ENCODE assay signal across 8 cellular contexts in the genomic region with DNA sequence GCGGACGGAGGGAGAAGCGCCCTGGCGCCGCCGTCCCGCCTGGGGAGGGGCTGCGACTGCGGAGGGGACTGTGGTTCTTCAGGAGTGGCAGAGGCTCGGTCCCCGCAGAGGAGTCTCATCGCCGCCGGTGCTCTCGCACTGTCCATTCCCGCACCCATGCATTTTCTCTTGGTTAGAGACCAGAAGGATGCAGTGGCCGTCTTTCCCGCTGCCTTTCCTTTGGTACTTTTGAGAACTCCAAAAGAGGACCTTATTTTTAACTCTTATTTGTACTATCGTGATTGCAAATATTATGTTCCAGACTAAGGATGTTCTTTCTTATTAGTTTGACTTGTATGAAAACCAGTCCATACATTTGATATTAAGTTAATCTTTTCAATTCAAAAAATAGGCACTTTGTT. TPM values are rescaled to one million over a fixed set of nuclear protein-coding genes. Genes with fewer than 3 reads are reported as not detected.
DNase-seq lines count a peak whose midpoint lies in the region; ATAC-seq and TF ChIP-seq lines count a peak whose summit lies in the region.

No MANE protein-coding gene starts in this region.

- peak overlapping the region; percentile 91 for H2AFZ ChIP-seq in OCI-LY7 (ENCODE audit: low read length)

- peak; percentile 19 for ATAC-seq in CD4-positive, alpha-beta T cell (ENCODE audit: poor library complexity)
- ATAC-seq in GM19023 (IDR thresholded peaks at IDR 0.05; ENCODE audit: unreplicated experiment) (peak; percentile 40), HG03432 (IDR thresholded peaks at IDR 0.05; ENCODE audit: unreplicated experiment) (peak; percentile 49), HG02973 (IDR thresholded peaks at IDR 0.05; ENCODE audit: unreplicated experiment) (no peak)

- H3K4me1 Mint-ChIP-seq in CD4-positive, alpha-beta T cell (ENCODE audit: low read depth), result peaks cover 34% of the 10 kb centered on the region

- peaks cover 14% of the 10 kb centered on the region for H3K36me3 Mint-ChIP-seq in CD4-positive, alpha-beta T cell (ENCODE audit: low read depth)

- POLR2A ChIA-PET in CD4-positive, alpha-beta T cell (lab: Charles Lee), result interaction anchor here (1.3 to 2.0 kb wide), 3 partner anchors 79 to 796 kb away, joined by 4 to 7 read pairs (median 4); a partner anchor contains a TSS
- POLR2A ChIA-PET in OCI-LY7 (lab: Charles Lee), result interaction anchor here (0.7 to 1.7 kb wide), 3 partner anchors 21 to 692 kb away, joined by 3 to 4 read pairs (median 4); no protein-coding TSS in a partner anchor

- H3K4me2 ChIP-seq in OCI-LY7 (ENCODE audit: low read length), result peak overlapping the region; percentile 80

- no peaks in the 10 kb centered on the region for H3K36me3 ChIP-seq in OCI-LY7 (ENCODE audit: insufficient read depth, low read length)
- H3K36me3 ChIP-seq in iPS DF 6.9 (ENCODE audit: control insufficient read depth, insufficient read depth, low read length), result no peaks in the 10 kb centered on the region
- no peaks in the 10 kb centered on the region for H3K36me3 ChIP-seq in sigmoid colon

- no peak for TF ChIP-seq EP300 in sigmoid colon (IDR thresholded peaks at IDR 0.05)

- no peak for TF ChIP-seq CTCF in CD4-positive, alpha-beta T cell (IDR thresholded peaks at IDR 0.05)
- TF ChIP-seq CTCF in OCI-LY7 (conservative IDR thresholded peaks at IDR 0.05; ENCODE audit: low read length) (no peak), sigmoid colon (IDR thresholded peaks at IDR 0.05) (peak in 2 of 4 experiments; percentile 7 to 29)

- H3K4me3 ChIP-seq in OCI-LY7 (ENCODE audit: low read depth, low read length, poor library complexity, severe bottlenecking) (peak overlapping the region; percentile 99), iPS DF 6.9 (ENCODE audit: low read length) (peak overlapping the region; percentile 76), sigmoid colon (peak overlapping the region; percentile 65 to 96 (median 80))

- H3K27ac ChIP-seq in CD4-positive, alpha-beta T cell (ENCODE audit: low read depth, low read length), result peak overlapping the region; percentile 85
- H3K27ac ChIP-seq in OCI-LY7 (ENCODE audit: low read depth, low read length, poor library complexity, severe bottlenecking) (no peak overlapping the region), angular gyrus (ENCODE audit: low read depth, low read length) (peak overlapping the region; percentile 85), iPS DF 6.9 (ENCODE audit: low read length) (no peak overlapping the region), sigmoid colon (peak overlapping the region; percentile 93 to 99 (median 96))

- H3K9me3 ChIP-seq in CD4-positive, alpha-beta T cell (ENCODE audit: control insufficient read depth, low read length), result no peaks in the 10 kb centered on the region
- H3K9me3 ChIP-seq in OCI-LY7 (ENCODE audit: low read length), result no peaks in the 10 kb centered on the region
- H3K9me3 ChIP-seq in iPS DF 6.9 (ENCODE audit: control insufficient read depth, insufficient read depth, low read length), result no peaks in the 10 kb centered on the region
- H3K9me3 ChIP-seq in sigmoid colon, result no peaks in the 10 kb centered on the region

- no peaks in the 10 kb centered on the region for H3K9me3 Mint-ChIP-seq in CD4-positive, alpha-beta T cell

- no CpG with 5 or more reads among the region's 19 CpGs for WGBS in iPS DF 6.9 (ENCODE audit: insufficient coverage, insufficient read length)
- 0 to 1% methylated on average over 19 of the region's 19 CpGs for WGBS in sigmoid colon, 2 donors

- H3K27me3 Mint-ChIP-seq in CD4-positive, alpha-beta T cell, result no peaks in the 10 kb centered on the region

- H4K20me1 ChIP-seq in OCI-LY7 (ENCODE audit: insufficient read depth, low read length), result no peaks in the 10 kb centered on the region

- H3K4me3 Mint-ChIP-seq in CD4-positive, alpha-beta T cell, result peak overlapping the region; percentile 99

- H3K9me2 ChIP-seq in OCI-LY7 (ENCODE audit: insufficient read depth, low read length), result no peaks in the 10 kb centered on the region

- intact Hi-C loops in CD4-positive, alpha-beta T cell (cut with DNase I, micrococcal nuclease), result loop anchor here (5.0 to 10.0 kb wide), 8 partner anchors 249 to 1876 kb away; a partner anchor contains a TSS
- intact Hi-C loops in OCI-LY7 (cut with micrococcal nuclease; ENCODE audit: unreplicated experiment) (loop anchor here (10.0 kb wide), 1 partner anchor 246 kb away; a partner anchor contains a TSS), sigmoid colon (cut with DNase I) (loop anchor here (5.0 kb wide), 5 partner anchors 151 to 896 kb away; a partner anchor contains a TSS)

- no TSS peak for BruUV-seq in OCI-LY7 (replicated peaks; lab: Mats Ljungman, UMichigan)

- CTCF ChIA-PET in CD4-positive, alpha-beta T cell (lab: Charles Lee), result no interaction called here
- CTCF ChIA-PET in OCI-LY7 (lab: Charles Lee; ENCODE audit: unreplicated experiment), result no interaction called here

- H3K79me2 ChIP-seq in OCI-LY7 (ENCODE audit: insufficient read depth, low read depth, low read length), result peaks cover 5% of the 10 kb centered on the region; the same call in 1 of the 2 replicates

- DNase-seq in CD4-positive, alpha-beta T cell, result peak in 3 of 10 experiments; percentile 26 to 54 (median 44)
- no peak for DNase-seq in OCI-LY7 (ENCODE audit: low spot score)
- peak; percentile 41 for DNase-seq in iPS DF 6.9 (ENCODE audit: low read depth, low spot score)
- DNase-seq in sigmoid colon, result peak; percentile 85

- no peak for TF ChIP-seq POLR2A in sigmoid colon (IDR thresholded peaks at IDR 0.05)

- H3K27ac Mint-ChIP-seq in CD4-positive, alpha-beta T cell, result peak overlapping the region; percentile 89

- H3K4me1 ChIP-seq in OCI-LY7 (ENCODE audit: insufficient read depth, low read length, poor library complexity, severe bottlenecking) (peaks cover 12% of the 10 kb centered on the region), iPS DF 6.9 (ENCODE audit: control insufficient read depth, insufficient read depth, low read length) (no peaks in the 10 kb centered on the region), sigmoid colon (peaks cover 0 to 39% (median 27%) of the 10 kb centered on the region in 4 donors)

- no peaks in the 10 kb centered on the region for H3K27me3 ChIP-seq in CD4-positive, alpha-beta T cell (ENCODE audit: control insufficient read depth, insufficient read depth, low read length)
- no peaks in the 10 kb centered on the region for H3K27me3 ChIP-seq in iPS DF 6.9 (ENCODE audit: control insufficient read depth, insufficient read depth, low read length)
- no peaks in the 10 kb centered on the region for H3K27me3 ChIP-seq in sigmoid colon

RNA-seq across cellular contexts. Expression of a gene that starts 0.6 kb away (rescaled TPM):
- 1 to 10 TPM; 7.5 to 7.9 TPM for total RNA-seq in CD4-positive, alpha-beta T cell
- 8.0 and 8.7 TPM in 2 replicates for total RNA-seq in OCI-LY7 (2014; rRNA removed; shearing (Covaris generic))
- total RNA-seq in OCI-LY7 (2022) (21.6 and 23.2 TPM in 2 replicates), sigmoid colon (10 to 100 TPM; 29.6 to 43.2 (median 34.4) TPM)
- polyA plus RNA-seq in sigmoid colon, result 10 to 100 TPM in 1 of 3 donors, 1 to 10 TPM in 2; 8.6 to 20.4 (median 9.1) TPM

Comparison
In these comparisons a context has a peak if more than half of its experiments do, and no peak if none do; other contexts are left out.
1. H3K27ac ChIP-seq: peak in CD4-positive, alpha-beta T cell (single experiment), angular gyrus (single experiment) and sigmoid colon (4 of 4); none in OCI-LY7 (single experiment) and iPS DF 6.9 (single experiment).
2. Peak in every context shown above with its lines, with median percentiles within 50 percentile points of each other: H3K4me3 ChIP-seq.